In the genomic region with DNA sequence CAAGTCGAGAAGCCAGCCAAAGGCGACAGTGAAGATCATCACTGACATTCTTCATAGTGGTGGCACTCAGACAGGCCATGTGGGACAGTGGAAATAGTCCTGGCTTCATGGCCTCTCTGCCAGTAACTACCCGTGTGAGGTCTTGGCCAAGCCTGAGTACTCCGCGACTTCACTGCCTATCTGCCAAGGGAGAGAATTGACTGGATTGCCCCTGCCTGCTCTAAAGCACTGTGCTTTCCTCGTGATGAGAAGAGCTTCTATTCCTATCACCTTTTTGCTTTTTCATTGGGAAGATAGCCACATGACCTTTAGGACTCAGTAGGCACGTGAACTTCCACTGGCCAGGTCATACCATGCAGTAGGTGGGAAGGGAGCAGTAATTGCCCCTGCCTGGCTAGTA, we compare ENCODE assay signal across 11 cellular contexts.
A peak's percentile ranks its signal among the peaks of the same experiment; 100 is the strongest.
DNase-seq lines count a peak whose midpoint lies in the region; ATAC-seq and TF ChIP-seq lines count a peak whose summit lies in the region.
"Had no signal": no experiment of that assay in that cellular context is flagged by ENCODE, and none has a peak within 500 bp of the region (broad histone marks: within the 10 kb centered on the region; RNA-seq: fewer than 3 reads in every experiment).

No MANE protein-coding gene starts in this region.

- peaks cover 0 to 8% (median 0%) of the 10 kb centered on the region in 7 donors for H3K27me3 ChIP-seq in heart right ventricle

- peaks cover 88% of the 10 kb centered on the region for H3K4me1 Mint-ChIP-seq in activated naive CD4-positive, alpha-beta T cell treated with anti-CD3 and anti-CD28 coated beads, Interleukin-2, amount 10 ng/mL, durations not matched to agents 7 days and 5 days
- peaks cover 22 to 33% of the 10 kb centered on the region in 2 donors for H3K4me1 Mint-ChIP-seq in stimulated activated naive B cell treated with anti-CD40 and anti-IgM and Interleukin-4, amounts not matched to agents 10 μg/mL and 1 μg/mL and 100 μg/mL, for 72 hours

- peak overlapping the region; percentile 56 for H3K27ac ChIP-seq in RWPE1
- peak overlapping the region in 6 of 10 donors; percentile 14 to 57 (median 36) for H3K27ac ChIP-seq in heart right ventricle
- H3K27ac ChIP-seq: stomach had no signal

- H3K4me3 Mint-ChIP-seq in activated naive CD4-positive, alpha-beta T cell treated with anti-CD3 and anti-CD28 coated beads, Interleukin-2, amount 10 ng/mL, durations not matched to agents 7 days and 5 days: no peak overlapping the region
- H3K4me3 Mint-ChIP-seq in stimulated activated naive B cell treated with anti-CD40 and anti-IgM and Interleukin-4, amounts not matched to agents 10 μg/mL and 1 μg/mL and 100 μg/mL, for 72 hours: peak overlapping the region in 1 of 2 donors; percentile 42

- TF ChIP-seq CTCF in RWPE1 (conservative IDR thresholded peaks at IDR 0.05; ENCODE audit: low read depth) (no peak), heart right ventricle (IDR thresholded peaks at IDR 0.05) (no peak)

- no peaks in the 10 kb centered on the region for H3K9me3 ChIP-seq in heart right ventricle
- H3K9me3 ChIP-seq: stomach had no signal

- DNase-seq in activated naive CD4-positive, alpha-beta T cell treated with anti-CD3 and anti-CD28 coated beads, Interleukin-2, amount 10 ng/mL, durations not matched to agents 7 days and 5 days: no peak
- no peak for DNase-seq in activated naive CD4-positive, alpha-beta T cell treated with anti-CD3 and anti-CD28 coated beads, Interleukin-2, amount 50 U/mL, for 16 hours
- no peak for DNase-seq in RWPE1 (ENCODE audit: low spot score)
- DNase-seq in heart right ventricle: peak in 1 of 2 donors; percentile 18
- DNase-seq in stimulated activated naive B cell treated with anti-CD40 and anti-IgM and Interleukin-4, amounts not matched to agents 10 μg/mL and 1 μg/mL and 100 μg/mL, for 72 hours: no peak
- no peak for DNase-seq in stimulated activated CD4-positive, alpha-beta T cell treated with anti-CD3 and anti-CD28 coated beads, Interleukin-15, amount 100 ng/mL, for 24 hours
- DNase-seq in NAMALWA (ENCODE audit: low spot score): no peak
- no peak for DNase-seq in NCI-H2107 (lab: John Stamatoyannopoulos, UW)
- DNase-seq: NCI-H1092, stomach had no signal

- peaks cover 32% of the 10 kb centered on the region for H3K27me3 Mint-ChIP-seq in activated naive CD4-positive, alpha-beta T cell treated with anti-CD3 and anti-CD28 coated beads, Interleukin-2, amount 10 ng/mL, durations not matched to agents 7 days and 5 days
- H3K27me3 Mint-ChIP-seq in stimulated activated naive B cell treated with anti-CD40 and anti-IgM and Interleukin-4, amounts not matched to agents 10 μg/mL and 1 μg/mL and 100 μg/mL, for 72 hours: peaks cover 11% of the 10 kb centered on the region in 2 donors

- H3K4me3 ChIP-seq in heart right ventricle: no peak overlapping the region
- H3K4me3 ChIP-seq: stomach had no signal

- POLR2A ChIA-PET in RWPE1 (lab: Yijun Ruan, JAX; ENCODE audit: low non-redundant PET): no interaction called here

- H3K9me3 Mint-ChIP-seq in activated naive CD4-positive, alpha-beta T cell treated with anti-CD3 and anti-CD28 coated beads, Interleukin-2, amount 10 ng/mL, durations not matched to agents 7 days and 5 days: no peaks in the 10 kb centered on the region
- no peaks in the 10 kb centered on the region for H3K9me3 Mint-ChIP-seq in stimulated activated naive B cell treated with anti-CD40 and anti-IgM and Interleukin-4, amounts not matched to agents 10 μg/mL and 1 μg/mL and 100 μg/mL, for 72 hours
- H3K9me3 Mint-ChIP-seq: IgD-negative memory B cell had no signal

- CTCF ChIA-PET in activated naive CD4-positive, alpha-beta T cell treated with anti-CD3 and anti-CD28 coated beads, Interleukin-2, amount 10 ng/mL, durations not matched to agents 7 days and 5 days (lab: Charles Lee): interaction anchor here (1.5 kb wide), 1 partner anchor 170 kb away, joined by 4 read pairs; a partner anchor contains a TSS
- CTCF ChIA-PET in RWPE1 (lab: Yijun Ruan, JAX): interaction anchor here (1.0 kb wide), 1 partner anchor 314 kb away, joined by 4 read pairs; no protein-coding TSS in a partner anchor

- no peaks in the 10 kb centered on the region for H3K36me3 ChIP-seq in heart right ventricle
- H3K36me3 ChIP-seq: stomach had no signal

- intact Hi-C loops in heart right ventricle (cut with DNase I): no loop called here

- WGBS in heart right ventricle, 2 donors: 62 to 67% methylated on average over 7 of the region's 7 CpGs

- H3K36me3 Mint-ChIP-seq in activated naive CD4-positive, alpha-beta T cell treated with anti-CD3 and anti-CD28 coated beads, Interleukin-2, amount 10 ng/mL, durations not matched to agents 7 days and 5 days: peaks cover 5% of the 10 kb centered on the region
- no peaks in the 10 kb centered on the region for H3K36me3 Mint-ChIP-seq in stimulated activated naive B cell treated with anti-CD40 and anti-IgM and Interleukin-4, amounts not matched to agents 10 μg/mL and 1 μg/mL and 100 μg/mL, for 72 hours
- H3K36me3 Mint-ChIP-seq: IgD-negative memory B cell had no signal

- peaks cover 0 to 40% (median 25%) of the 10 kb centered on the region in 9 donors for H3K4me1 ChIP-seq in heart right ventricle

- peak overlapping the region; percentile 87 for H3K27ac Mint-ChIP-seq in activated naive CD4-positive, alpha-beta T cell treated with anti-CD3 and anti-CD28 coated beads, Interleukin-2, amount 10 ng/mL, durations not matched to agents 7 days and 5 days
- peak overlapping the region; percentile 81 for H3K27ac Mint-ChIP-seq in stimulated activated naive B cell treated with anti-CD40 and anti-IgM and Interleukin-4, amounts not matched to agents 10 μg/mL and 1 μg/mL and 100 μg/mL, for 72 hours

- ATAC-seq in heart right ventricle: peak in 7 of 8 donors; percentile 17 to 74 (median 57)
- no peak for ATAC-seq in stimulated activated naive B cell treated with anti-CD40 and anti-IgM and Interleukin-4, amounts not matched to agents 10 μg/mL and 1 μg/mL and 100 μg/mL, for 72 hours (replicated peaks)

Comparison
In these comparisons a context has a peak if more than half of its experiments do, and no peak if none do; other contexts are left out.
1. ATAC-seq: peak in heart right ventricle (7 of 8); none in stimulated activated naive B cell treated with anti-CD40 and anti-IgM and Interleukin-4, amounts not matched to agents 10 μg/mL and 1 μg/mL and 100 μg/mL, for 72 hours (0 of 2).